In the genomic region with DNA sequence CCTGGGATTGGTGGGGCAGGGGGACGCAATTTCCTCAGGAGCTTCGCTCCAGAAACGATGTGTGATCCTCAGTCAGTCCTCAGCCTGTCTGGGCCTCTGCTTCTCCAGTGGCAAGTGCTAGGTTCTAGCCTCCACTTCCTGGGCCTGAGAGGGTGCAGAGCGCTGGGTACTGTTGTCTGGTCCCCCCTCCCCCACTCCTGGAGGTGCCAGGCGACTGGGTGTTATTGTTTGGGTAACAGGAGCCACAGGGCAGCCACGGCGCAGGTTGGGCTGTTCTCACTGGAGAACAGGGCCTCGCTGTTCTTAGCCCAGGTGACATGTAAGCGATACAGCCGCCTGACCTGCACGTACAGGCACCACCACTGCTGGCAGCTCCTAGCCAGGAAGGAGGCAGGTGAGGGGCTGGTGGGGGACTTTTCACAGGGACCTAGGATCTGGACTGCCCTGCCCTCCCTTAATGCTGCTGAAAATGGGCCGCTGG, we compare ENCODE assay signal across 10 cellular contexts. TPM values are rescaled to one million over a fixed set of nuclear protein-coding genes. Genes with fewer than 3 reads are reported as not detected.
DNase-seq lines count a peak whose midpoint lies in the region; ATAC-seq, FAIRE-seq and TF ChIP-seq lines count a peak whose summit lies in the region.
"Had no signal": no experiment of that assay in that cellular context is flagged by ENCODE, and none has a peak within 500 bp of the region (broad histone marks: within the 10 kb centered on the region; RNA-seq: fewer than 3 reads in every experiment).

No MANE protein-coding gene starts in this region.

- DNase-seq in body of pancreas (peak; percentile 84 to 86 (median 84)), lower lobe of right lung (peak; percentile 82), GM19239 (ENCODE audit: insufficient read length, low spot score) (no peak), NCI-H1694 treated with DMSO at 0.1 percent for 48 hours (lab: John Stamatoyannopoulos, UW) (no peak)
- DNase-seq: CD4-positive, CD25-positive, alpha-beta regulatory T cell had no signal

- H3K27ac ChIP-seq in 22Rv1 (peak overlapping the region; percentile 65), HUES48 (ENCODE audit: low read depth, low read length) (peak overlapping the region; percentile 82), body of pancreas (peak overlapping the region; percentile 75 to 92 (median 88)), lower lobe of right lung (peak overlapping the region; percentile 84)
- H3K27ac ChIP-seq: right atrium auricular region had no signal

- H3K9ac ChIP-seq in HUES48 (ENCODE audit: low read depth, low read length): no peak overlapping the region

- H3K4me3 ChIP-seq in HUES48 (ENCODE audit: low read depth, low read length) (peak overlapping the region; percentile 79), body of pancreas (no peak overlapping the region), lower lobe of right lung (peak overlapping the region; percentile 77)
- H3K4me3 ChIP-seq: right atrium auricular region had no signal

- peaks cover 16% of the 10 kb centered on the region for H3K4me1 ChIP-seq in HUES48 (ENCODE audit: control insufficient read depth, insufficient read depth, low read length)
- peaks cover 63% of the 10 kb centered on the region for H3K4me1 ChIP-seq in body of pancreas
- peaks cover 67% of the 10 kb centered on the region for H3K4me1 ChIP-seq in lower lobe of right lung

- H3K9me3 ChIP-seq in HUES48 (ENCODE audit: control insufficient read depth, insufficient read depth, low read length) (no peaks in the 10 kb centered on the region), body of pancreas (no peaks in the 10 kb centered on the region), lower lobe of right lung (no peaks in the 10 kb centered on the region)
- H3K9me3 ChIP-seq: right atrium auricular region had no signal

- FAIRE-seq in GM19239 (lab: Jason Lieb, UNC): no peak

- peaks cover 1% of the 10 kb centered on the region; the same call in 1 of the 2 replicates for H3K36me3 ChIP-seq in HUES48 (ENCODE audit: control insufficient read depth, insufficient read depth, low read length)
- H3K36me3 ChIP-seq in body of pancreas (replicated peaks in 1 of 2; ENCODE audit: insufficient read depth in 1 of 2, low read depth in 2 of 2): no peaks in the 10 kb centered on the region
- H3K36me3 ChIP-seq in lower lobe of right lung: no peaks in the 10 kb centered on the region
- H3K36me3 ChIP-seq: right atrium auricular region had no signal

- H3K27me3 ChIP-seq in HUES48 (ENCODE audit: control insufficient read depth, insufficient read depth, low read length) (no peaks in the 10 kb centered on the region), body of pancreas (no peaks in the 10 kb centered on the region), lower lobe of right lung (ENCODE audit: low read depth) (no peaks in the 10 kb centered on the region)
- H3K27me3 ChIP-seq: right atrium auricular region had no signal

- intact Hi-C loops in body of pancreas (cut with DNase I) (no loop called here), lower lobe of right lung (cut with DNase I) (no loop called here)

- TF ChIP-seq CTCF in 22Rv1 (IDR thresholded peaks at IDR 0.05): no peak
- no peak for TF ChIP-seq CTCF in body of pancreas (IDR thresholded peaks at IDR 0.05)
- no peak for TF ChIP-seq CTCF in lower lobe of right lung (IDR thresholded peaks at IDR 0.05)

- TF ChIP-seq POLR2A in body of pancreas (IDR thresholded peaks at IDR 0.05): peak in 1 of 3 donors; percentile 40

- peak; percentile 57 for ATAC-seq in body of pancreas
- peak; percentile 50 to 69 for ATAC-seq in lower lobe of right lung
- no peak for ATAC-seq in GM18498 (IDR thresholded peaks at IDR 0.05; ENCODE audit: unreplicated experiment)
- no peak for ATAC-seq in HG02973 (IDR thresholded peaks at IDR 0.05; ENCODE audit: unreplicated experiment)

- 20 to 25% methylated on average over 4 to 11 of the region's 12 CpGs for WGBS in body of pancreas, 2 donors

RNA-seq across cellular contexts. Expression of a gene that starts 2.1 kb away (rescaled TPM):
- total RNA-seq in body of pancreas: 10 to 100 TPM; 20.1 to 30.4 TPM
- total RNA-seq in lower lobe of right lung: 140 TPM

RNA-seq across cellular contexts. Expression of a gene that starts 59.5 kb away (rescaled TPM):
- total RNA-seq in body of pancreas (100 to 1,000 TPM in 1 of 2 donors, 10 to 100 TPM in 1; 75.8 to 120 TPM), lower lobe of right lung (326 TPM)

Comparison
In these comparisons a context has a peak if more than half of its experiments do, and no peak if none do; other contexts are left out.
1. H3K4me3 ChIP-seq: peak in HUES48 (single experiment) and lower lobe of right lung (single experiment); none in body of pancreas (0 of 2).
2. ATAC-seq: peak in body of pancreas (single experiment) and lower lobe of right lung (2 of 2); none in GM18498 (single experiment) and HG02973 (single experiment).
3. DNase-seq: peak in body of pancreas (4 of 4) and lower lobe of right lung (single experiment); none in GM19239 (single experiment) and NCI-H1694 treated with DMSO at 0.1 percent for 48 hours (single experiment).
4. Peak in every context shown above with its lines, with median percentiles within 50 percentile points of each other: H3K27ac ChIP-seq.